13 cellular contexts compared by ENCODE assay signal in genomic region chr2:179569834-179570233, GRCh38.
DNase-seq lines count a peak whose midpoint lies in the region; ATAC-seq and TF ChIP-seq lines count a peak whose summit lies in the region.
"Had no signal": no experiment of that assay in that cellular context is flagged by ENCODE, and none has a peak within 500 bp of the region (broad histone marks: within the 10 kb centered on the region; RNA-seq: fewer than 3 reads in every experiment).

No MANE protein-coding gene starts in this region.

- peaks cover 26% of the 10 kb centered on the region for H3K4me1 ChIP-seq in adipocyte (ENCODE audit: control insufficient read depth, insufficient read depth, low read length)

- DNase-seq in A172 (ENCODE audit: low spot score) (peak; percentile 16), HS-5 (ENCODE audit: low read depth) (peak; percentile 57), adipocyte (ENCODE audit: low read depth) (peak; percentile 64), kidney epithelial cell (ENCODE audit: low read depth) (peak; percentile 42), anterior cingulate cortex (lab: John Stamatoyannopoulos, UW) (no peak)
- DNase-seq in activated CD4-positive, alpha-beta T cell treated with anti-CD3 and anti-CD28 coated beads for 48 hours: no peak
- DNase-seq in stimulated activated CD4-positive, alpha-beta T cell treated with anti-CD3 and anti-CD28 coated beads, Interleukin-15, amount 100 ng/mL, for 24 hours: no peak
- DNase-seq: CD4-positive, CD25-positive, alpha-beta regulatory T cell; NCI-H1092; NCI-H82; stimulated activated CD4-positive, alpha-beta T cell treated with anti-CD3 and anti-CD28 coated beads, Interleukin-1b, Interleukin-23, amount 100 ng/mL, for 48 hours; stimulated activated naive CD8-positive, alpha-beta T cell treated with anti-CD3 and anti-CD28 coated beads, Interleukin-15, Interleukin-2, amounts not matched to agents 100 U/mL and 50 U/mL, for 24 hours had no signal

- H3K27me3 ChIP-seq in adipocyte (replicated peaks; ENCODE audit: control insufficient read depth, insufficient read depth, low read length) (no peaks in the 10 kb centered on the region), kidney epithelial cell (ENCODE audit: control insufficient read depth, insufficient read depth, low read length) (no peaks in the 10 kb centered on the region)

- H3K9me3 ChIP-seq in adipocyte (ENCODE audit: control insufficient read depth, low read length): no peaks in the 10 kb centered on the region

- no peak overlapping the region for H3K4me3 ChIP-seq in adipocyte (ENCODE audit: low read length)
- no peak overlapping the region for H3K4me3 ChIP-seq in kidney epithelial cell (ENCODE audit: low read depth, low read length)

- no peak for TF ChIP-seq CTCF in kidney epithelial cell (IDR thresholded peaks at IDR 0.05; ENCODE audit: insufficient read depth, low read length, poor library complexity, severe bottlenecking)

- no peak for ATAC-seq in GM18868 (IDR thresholded peaks at IDR 0.05; ENCODE audit: unreplicated experiment)
- ATAC-seq: stimulated activated naive CD8-positive, alpha-beta T cell treated with anti-CD3 and anti-CD28 coated beads, Interleukin-15, Interleukin-2, amounts not matched to agents 100 U/mL and 50 U/mL, for 24 hours had no signal

- H3K9ac ChIP-seq in adipocyte (ENCODE audit: low read length): peak overlapping the region; percentile 59

- H3K36me3 ChIP-seq in adipocyte (ENCODE audit: control insufficient read depth, insufficient read depth, low read length, severe bottlenecking) (no peaks in the 10 kb centered on the region), kidney epithelial cell (ENCODE audit: control insufficient read depth, insufficient read depth, low read length) (no peaks in the 10 kb centered on the region)

Comparison
In these comparisons a context has a peak if more than half of its experiments do, and no peak if none do; other contexts are left out.
1. DNase-seq: peak in A172 (single experiment), HS-5 (single experiment), adipocyte (single experiment) and kidney epithelial cell (single experiment); none in activated CD4-positive, alpha-beta T cell treated with anti-CD3 and anti-CD28 coated beads for 48 hours (single experiment), anterior cingulate cortex (0 of 58) and stimulated activated CD4-positive, alpha-beta T cell treated with anti-CD3 and anti-CD28 coated beads, Interleukin-15, amount 100 ng/mL, for 24 hours (single experiment).